Comparison of ENCODE assay signal across 1 cellular context in the genomic region with DNA sequence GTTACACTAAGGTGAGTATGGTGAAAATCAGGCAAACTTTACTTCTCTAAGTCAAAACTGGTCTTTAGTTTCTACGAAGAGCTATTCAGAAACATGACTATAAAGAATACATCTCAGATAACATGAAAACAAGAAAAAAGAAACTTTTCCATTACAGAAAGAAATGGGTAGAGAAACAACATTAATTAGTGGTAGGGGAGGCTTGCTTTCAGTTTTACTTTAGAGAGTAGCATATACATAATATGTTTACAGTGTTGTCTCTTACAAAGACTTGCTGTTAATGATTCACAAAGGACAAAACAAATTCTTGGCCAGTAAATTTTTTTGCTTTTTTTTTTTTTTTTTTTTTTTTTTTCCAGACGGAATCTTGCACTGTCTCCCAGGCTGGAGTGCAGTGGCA.
TF ChIP-seq lines count a peak whose summit lies in the region.

No MANE protein-coding gene starts in this region.

TF ChIP-seq in GM23338, 12 proteins besides CTCF, POLR2A, EP300 and RAD21:
- TF ChIP-seq, protein P1, sequence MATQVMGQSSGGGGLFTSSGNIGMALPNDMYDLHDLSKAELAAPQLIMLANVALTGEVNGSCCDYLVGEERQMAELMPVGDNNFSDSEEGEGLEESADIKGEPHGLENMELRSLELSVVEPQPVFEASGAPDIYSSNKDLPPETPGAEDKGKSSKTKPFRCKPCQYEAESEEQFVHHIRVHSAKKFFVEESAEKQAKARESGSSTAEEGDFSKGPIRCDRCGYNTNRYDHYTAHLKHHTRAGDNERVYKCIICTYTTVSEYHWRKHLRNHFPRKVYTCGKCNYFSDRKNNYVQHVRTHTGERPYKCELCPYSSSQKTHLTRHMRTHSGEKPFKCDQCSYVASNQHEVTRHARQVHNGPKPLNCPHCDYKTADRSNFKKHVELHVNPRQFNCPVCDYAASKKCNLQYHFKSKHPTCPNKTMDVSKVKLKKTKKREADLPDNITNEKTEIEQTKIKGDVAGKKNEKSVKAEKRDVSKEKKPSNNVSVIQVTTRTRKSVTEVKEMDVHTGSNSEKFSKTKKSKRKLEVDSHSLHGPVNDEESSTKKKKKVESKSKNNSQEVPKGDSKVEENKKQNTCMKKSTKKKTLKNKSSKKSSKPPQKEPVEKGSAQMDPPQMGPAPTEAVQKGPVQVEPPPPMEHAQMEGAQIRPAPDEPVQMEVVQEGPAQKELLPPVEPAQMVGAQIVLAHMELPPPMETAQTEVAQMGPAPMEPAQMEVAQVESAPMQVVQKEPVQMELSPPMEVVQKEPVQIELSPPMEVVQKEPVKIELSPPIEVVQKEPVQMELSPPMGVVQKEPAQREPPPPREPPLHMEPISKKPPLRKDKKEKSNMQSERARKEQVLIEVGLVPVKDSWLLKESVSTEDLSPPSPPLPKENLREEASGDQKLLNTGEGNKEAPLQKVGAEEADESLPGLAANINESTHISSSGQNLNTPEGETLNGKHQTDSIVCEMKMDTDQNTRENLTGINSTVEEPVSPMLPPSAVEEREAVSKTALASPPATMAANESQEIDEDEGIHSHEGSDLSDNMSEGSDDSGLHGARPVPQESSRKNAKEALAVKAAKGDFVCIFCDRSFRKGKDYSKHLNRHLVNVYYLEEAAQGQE (IDR thresholded peaks at IDR 0.05; ENCODE audit: unreplicated experiment) = no peak
- TF ChIP-seq POLR2AphosphoS5 (IDR thresholded peaks at IDR 0.05; ENCODE audit: low read depth) (no peak), ZNF114 (CRISPR knock-in tag; IDR thresholded peaks at IDR 0.05) (no peak), CREB1 (CRISPR knock-in tag; IDR thresholded peaks at IDR 0.05; ENCODE audit: low read depth) (no peak), JUNB (IDR thresholded peaks at IDR 0.05; ENCODE audit: unreplicated experiment) (no peak), ZNF331 (CRISPR knock-in tag; IDR thresholded peaks at IDR 0.05; ENCODE audit: low read depth) (no peak), NANOG (IDR thresholded peaks at IDR 0.05; ENCODE audit: borderline replicate concordance) (no peak), STAT1 (IDR thresholded peaks at IDR 0.05; ENCODE audit: unreplicated experiment) (no peak), EZH2 (IDR thresholded peaks at IDR 0.05; ENCODE audit: low read depth, unreplicated experiment) (no peak), EZH2phosphoT487 (IDR thresholded peaks at IDR 0.05; ENCODE audit: unreplicated experiment) (no peak)
- TF ChIP-seq, protein P2, sequence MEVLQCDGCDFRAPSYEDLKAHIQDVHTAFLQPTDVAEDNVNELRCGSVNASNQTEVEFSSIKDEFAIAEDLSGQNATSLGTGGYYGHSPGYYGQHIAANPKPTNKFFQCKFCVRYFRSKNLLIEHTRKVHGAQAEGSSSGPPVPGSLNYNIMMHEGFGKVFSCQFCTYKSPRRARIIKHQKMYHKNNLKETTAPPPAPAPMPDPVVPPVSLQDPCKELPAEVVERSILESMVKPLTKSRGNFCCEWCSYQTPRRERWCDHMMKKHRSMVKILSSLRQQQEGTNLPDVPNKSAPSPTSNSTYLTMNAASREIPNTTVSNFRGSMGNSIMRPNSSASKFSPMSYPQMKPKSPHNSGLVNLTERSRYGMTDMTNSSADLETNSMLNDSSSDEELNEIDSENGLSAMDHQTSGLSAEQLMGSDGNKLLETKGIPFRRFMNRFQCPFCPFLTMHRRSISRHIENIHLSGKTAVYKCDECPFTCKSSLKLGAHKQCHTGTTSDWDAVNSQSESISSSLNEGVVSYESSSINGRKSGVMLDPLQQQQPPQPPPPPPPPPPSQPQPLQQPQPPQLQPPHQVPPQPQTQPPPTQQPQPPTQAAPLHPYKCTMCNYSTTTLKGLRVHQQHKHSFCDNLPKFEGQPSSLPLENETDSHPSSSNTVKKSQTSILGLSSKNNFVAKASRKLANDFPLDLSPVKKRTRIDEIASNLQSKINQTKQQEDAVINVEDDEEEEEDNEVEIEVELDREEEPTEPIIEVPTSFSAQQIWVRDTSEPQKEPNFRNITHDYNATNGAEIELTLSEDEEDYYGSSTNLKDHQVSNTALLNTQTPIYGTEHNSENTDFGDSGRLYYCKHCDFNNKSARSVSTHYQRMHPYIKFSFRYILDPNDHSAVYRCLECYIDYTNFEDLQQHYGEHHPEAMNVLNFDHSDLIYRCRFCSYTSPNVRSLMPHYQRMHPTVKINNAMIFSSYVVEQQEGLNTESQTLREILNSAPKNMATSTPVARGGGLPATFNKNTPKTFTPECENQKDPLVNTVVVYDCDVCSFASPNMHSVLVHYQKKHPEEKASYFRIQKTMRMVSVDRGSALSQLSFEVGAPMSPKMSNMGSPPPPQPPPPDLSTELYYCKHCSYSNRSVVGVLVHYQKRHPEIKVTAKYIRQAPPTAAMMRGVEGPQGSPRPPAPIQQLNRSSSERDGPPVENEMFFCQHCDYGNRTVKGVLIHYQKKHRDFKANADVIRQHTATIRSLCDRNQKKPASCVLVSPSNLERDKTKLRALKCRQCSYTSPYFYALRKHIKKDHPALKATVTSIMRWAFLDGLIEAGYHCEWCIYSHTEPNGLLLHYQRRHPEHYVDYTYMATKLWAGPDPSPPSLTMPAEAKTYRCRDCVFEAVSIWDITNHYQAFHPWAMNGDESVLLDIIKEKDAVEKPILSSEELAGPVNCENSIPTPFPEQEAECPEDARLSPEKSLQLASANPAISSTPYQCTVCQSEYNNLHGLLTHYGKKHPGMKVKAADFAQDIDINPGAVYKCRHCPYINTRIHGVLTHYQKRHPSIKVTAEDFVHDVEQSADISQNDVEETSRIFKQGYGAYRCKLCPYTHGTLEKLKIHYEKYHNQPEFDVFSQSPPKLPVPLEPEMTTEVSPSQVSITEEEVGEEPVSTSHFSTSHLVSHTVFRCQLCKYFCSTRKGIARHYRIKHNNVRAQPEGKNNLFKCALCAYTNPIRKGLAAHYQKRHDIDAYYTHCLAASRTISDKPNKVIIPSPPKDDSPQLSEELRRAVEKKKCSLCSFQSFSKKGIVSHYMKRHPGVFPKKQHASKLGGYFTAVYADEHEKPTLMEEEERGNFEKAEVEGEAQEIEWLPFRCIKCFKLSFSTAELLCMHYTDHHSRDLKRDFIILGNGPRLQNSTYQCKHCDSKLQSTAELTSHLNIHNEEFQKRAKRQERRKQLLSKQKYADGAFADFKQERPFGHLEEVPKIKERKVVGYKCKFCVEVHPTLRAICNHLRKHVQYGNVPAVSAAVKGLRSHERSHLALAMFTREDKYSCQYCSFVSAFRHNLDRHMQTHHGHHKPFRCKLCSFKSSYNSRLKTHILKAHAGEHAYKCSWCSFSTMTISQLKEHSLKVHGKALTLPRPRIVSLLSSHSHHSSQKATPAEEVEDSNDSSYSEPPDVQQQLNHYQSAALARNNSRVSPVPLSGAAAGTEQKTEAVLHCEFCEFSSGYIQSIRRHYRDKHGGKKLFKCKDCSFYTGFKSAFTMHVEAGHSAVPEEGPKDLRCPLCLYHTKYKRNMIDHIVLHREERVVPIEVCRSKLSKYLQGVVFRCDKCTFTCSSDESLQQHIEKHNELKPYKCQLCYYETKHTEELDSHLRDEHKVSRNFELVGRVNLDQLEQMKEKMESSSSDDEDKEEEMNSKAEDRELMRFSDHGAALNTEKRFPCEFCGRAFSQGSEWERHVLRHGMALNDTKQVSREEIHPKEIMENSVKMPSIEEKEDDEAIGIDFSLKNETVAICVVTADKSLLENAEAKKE (CRISPR knock-in tag; IDR thresholded peaks at IDR 0.05) = no peak
- TF ChIP-seq, protein P3, sequence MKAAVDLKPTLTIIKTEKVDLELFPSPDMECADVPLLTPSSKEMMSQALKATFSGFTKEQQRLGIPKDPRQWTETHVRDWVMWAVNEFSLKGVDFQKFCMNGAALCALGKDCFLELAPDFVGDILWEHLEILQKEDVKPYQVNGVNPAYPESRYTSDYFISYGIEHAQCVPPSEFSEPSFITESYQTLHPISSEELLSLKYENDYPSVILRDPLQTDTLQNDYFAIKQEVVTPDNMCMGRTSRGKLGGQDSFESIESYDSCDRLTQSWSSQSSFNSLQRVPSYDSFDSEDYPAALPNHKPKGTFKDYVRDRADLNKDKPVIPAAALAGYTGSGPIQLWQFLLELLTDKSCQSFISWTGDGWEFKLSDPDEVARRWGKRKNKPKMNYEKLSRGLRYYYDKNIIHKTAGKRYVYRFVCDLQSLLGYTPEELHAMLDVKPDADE (IDR thresholded peaks at IDR 0.05) = no peak
TF ChIP-seq in GM23338: peak in this region for 0.
